Comparison of ENCODE assay signal across 7 cellular contexts in genomic region chr22:50432871-50433510, GRCh38. TPM values are rescaled to one million over a fixed set of nuclear protein-coding genes. Genes with fewer than 3 reads are reported as not detected.
"Had no signal": no experiment of that assay in that cellular context is flagged by ENCODE, and none has a peak within 500 bp of the region (broad histone marks: within the 10 kb centered on the region; RNA-seq: fewer than 3 reads in every experiment).

No MANE protein-coding gene starts in this region.

RNA-seq across cellular contexts. Expression of gene MIOX, which starts 53.7 kb away (rescaled TPM):
- total RNA-seq: adrenal gland, aorta, body of pancreas, breast epithelium, cardiac septum, cerebellum, T-helper 17 cell had no signal
- polyA plus RNA-seq: adrenal gland, aorta had no signal
